ENCODE assay signal across 23 cellular contexts in the genomic region with DNA sequence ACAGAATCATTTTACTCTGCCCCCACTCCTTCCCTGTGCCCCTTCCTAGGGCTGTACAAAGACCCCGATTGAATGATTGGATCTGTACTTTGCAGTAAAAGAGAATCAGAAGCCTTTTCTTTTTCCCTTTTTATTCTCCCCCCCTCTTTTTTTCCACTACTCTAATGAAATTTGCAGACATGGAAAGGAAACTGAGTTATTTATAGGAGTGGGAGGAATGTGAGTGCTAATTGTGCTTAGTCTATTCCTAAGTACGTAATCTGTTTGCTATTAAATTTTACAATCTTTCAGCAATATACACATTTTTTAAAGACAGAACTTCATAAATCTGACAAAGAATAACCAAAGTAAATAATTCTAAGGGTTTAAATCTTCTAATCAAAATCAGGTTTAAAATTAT.
"Had no signal": no experiment of that assay in that cellular context is flagged by ENCODE, and none has a peak within 500 bp of the region (broad histone marks: within the 10 kb centered on the region; RNA-seq: fewer than 3 reads in every experiment).

No MANE protein-coding gene starts in this region.

- ATAC-seq: HepG2 had no signal

- H3K9me3 ChIP-seq: MG63, SJSA1 had no signal

- H3K27ac ChIP-seq: SJSA1, SK-N-MC had no signal

- DNase-seq: IMR-90, Karpas-422, KG1, MG63, NCI-H1092 treated with DMSO at 0.1 percent for 48 hours, NCI-H1436, NCI-H187, NCI-H2029, NCI-H2081 treated with DMSO at 0.1 percent for 48 hours, NCI-H2171, NCI-H226, NCI-H446, NCI-H510A, NCI-H524 treated with DMSO at 0.1 percent for 48 hours, NCI-H69, NCI-H774, Right ventricle myocardium superior, RPMI8226, SIG-M5 had no signal

- FAIRE-seq: HepG2, RCC 7860 had no signal

- H3K36me3 ChIP-seq: MG63, SJSA1 had no signal

- H3K27me3 ChIP-seq: MG63, SJSA1 had no signal

- H3K4me3 ChIP-seq: MG63, SJSA1, SK-N-MC had no signal
